In genomic region chr1:120176092-120176855, GRCh38 we compare ENCODE assay signal across 1 cellular context.
TF ChIP-seq lines count a peak whose summit lies in the region.

TSS of gene SEC22B (minus strand) at chr1:120176520. CDS start at chr1:120176381, 139 bp downstream.

TF ChIP-seq in HepG2, 621 proteins besides CTCF, POLR2A, EP300 and RAD21 (continued from another document and continues in another):
- no peak for TF ChIP-seq ZBED4 (CRISPR knock-in tag; IDR thresholded peaks at IDR 0.05; ENCODE audit: borderline replicate concordance)
- TF ChIP-seq SSRP1 (CRISPR knock-in tag; IDR thresholded peaks at IDR 0.05), result no peak; the same call in 1 of the 2 replicates
- no peak for TF ChIP-seq ETS1 (CRISPR knock-in tag; IDR thresholded peaks at IDR 0.05)
- peak; percentile 95 for TF ChIP-seq CREM (IDR thresholded peaks at IDR 0.05)
- TF ChIP-seq CREM (CRISPR knock-in tag; IDR thresholded peaks at IDR 0.05), result no peak
- peak; percentile 61 for TF ChIP-seq TFDP2 (CRISPR knock-in tag; IDR thresholded peaks at IDR 0.05)
- TF ChIP-seq ZSCAN22 (CRISPR knock-in tag; IDR thresholded peaks at IDR 0.05), result no peak
- no peak for TF ChIP-seq ZNF317 (CRISPR knock-in tag; IDR thresholded peaks at IDR 0.05)
- TF ChIP-seq ZNF460 (CRISPR knock-in tag; IDR thresholded peaks at IDR 0.05; ENCODE audit: borderline replicate concordance), result no peak
- TF ChIP-seq ZNF567 (CRISPR knock-in tag; IDR thresholded peaks at IDR 0.05; ENCODE audit: borderline replicate concordance), result no peak
- no peak; the same call in 1 of the 2 replicates for TF ChIP-seq ZNF558 (CRISPR knock-in tag; IDR thresholded peaks at IDR 0.05; ENCODE audit: borderline replicate concordance)
- TF ChIP-seq ZNF292 (CRISPR knock-in tag; IDR thresholded peaks at IDR 0.05; ENCODE audit: borderline replicate concordance, low read depth), result peak; percentile 76
- no peak for TF ChIP-seq HOXA7 (CRISPR knock-in tag; IDR thresholded peaks at IDR 0.05)
- TF ChIP-seq MBD4 (IDR thresholded peaks at IDR 0.05; ENCODE audit: borderline replicate concordance, low read length), result no peak
- TF ChIP-seq ZNF414 (CRISPR knock-in tag; IDR thresholded peaks at IDR 0.05), result no peak
- TF ChIP-seq CENPT (CRISPR knock-in tag; IDR thresholded peaks at IDR 0.05; ENCODE audit: low read depth), result no peak
- peak; percentile 48; the same call in 1 of the 2 replicates for TF ChIP-seq ZNF12 (CRISPR knock-in tag; IDR thresholded peaks at IDR 0.05)
- TF ChIP-seq KLF6 (CRISPR knock-in tag; IDR thresholded peaks at IDR 0.05), result 0 out of 2 replicates have a peak, but pooled peaks have one; percentile 45
- TF ChIP-seq ZMAT3 (CRISPR knock-in tag; conservative IDR thresholded peaks at IDR 0.05), result 0 out of 2 replicates have a peak, but pooled peaks have one; percentile 63
- peak; percentile 27; the same call in 1 of the 2 replicates for TF ChIP-seq WIZ (CRISPR knock-in tag; IDR thresholded peaks at IDR 0.05)
- TF ChIP-seq NFKBIZ (CRISPR knock-in tag; IDR thresholded peaks at IDR 0.05), result peak; percentile 39; the same call in 1 of the 2 replicates
- peak; percentile 46; the same call in 1 of the 2 replicates for TF ChIP-seq CBFB (CRISPR knock-in tag; IDR thresholded peaks at IDR 0.05)
- TF ChIP-seq IKZF5 (CRISPR knock-in tag; IDR thresholded peaks at IDR 0.05), result peak; percentile 97
- peak; percentile 58; the same call in 1 of the 2 replicates for TF ChIP-seq ZNF709 (CRISPR knock-in tag; IDR thresholded peaks at IDR 0.05)
- peak; percentile 95 for TF ChIP-seq ZNF574 (CRISPR knock-in tag; IDR thresholded peaks at IDR 0.05)
- no peak for TF ChIP-seq NFIB (CRISPR knock-in tag; IDR thresholded peaks at IDR 0.05; ENCODE audit: borderline replicate concordance)
- 0 out of 2 replicates have a peak, but pooled peaks have one; percentile 65 for TF ChIP-seq FOXC1 (CRISPR knock-in tag; IDR thresholded peaks at IDR 0.05; ENCODE audit: borderline replicate concordance)
- no peak for TF ChIP-seq ZBTB46 (CRISPR knock-in tag; IDR thresholded peaks at IDR 0.05; ENCODE audit: borderline replicate concordance)
- TF ChIP-seq ZNF33A (CRISPR knock-in tag; IDR thresholded peaks at IDR 0.05; ENCODE audit: borderline replicate concordance), result no peak
- no peak for TF ChIP-seq RCOR2 (CRISPR knock-in tag; IDR thresholded peaks at IDR 0.05)
- peak; percentile 89 for TF ChIP-seq XRCC5 (optimal IDR thresholded peaks at IDR 0.05; ENCODE audit: low read length)
- TF ChIP-seq ZNF746 (CRISPR knock-in tag; IDR thresholded peaks at IDR 0.05), result peak; percentile 65
- no peak for TF ChIP-seq STAG1 (CRISPR knock-in tag; IDR thresholded peaks at IDR 0.05)
- no peak for TF ChIP-seq ZKSCAN1 (IDR thresholded peaks at IDR 0.05; ENCODE audit: low read length)
- TF ChIP-seq DBP (CRISPR knock-in tag; IDR thresholded peaks at IDR 0.05; ENCODE audit: not compliant biosample characterization), result no peak
- TF ChIP-seq ZBTB2 (CRISPR knock-in tag; IDR thresholded peaks at IDR 0.05; ENCODE audit: low read depth), result peak; percentile 80; the same call in 1 of the 2 replicates
- TF ChIP-seq HBP1 (CRISPR knock-in tag; IDR thresholded peaks at IDR 0.05; ENCODE audit: low read depth), result peak; percentile 92
- TF ChIP-seq TOE1 (CRISPR knock-in tag; IDR thresholded peaks at IDR 0.05), result peak; percentile 62; the same call in 1 of the 2 replicates
- TF ChIP-seq FLYWCH1 (CRISPR knock-in tag; IDR thresholded peaks at IDR 0.05), result no peak
- TF ChIP-seq ZNF441 (CRISPR knock-in tag; IDR thresholded peaks at IDR 0.05; ENCODE audit: borderline replicate concordance), result no peak
- peak; percentile 58 for TF ChIP-seq PAXIP1 (CRISPR knock-in tag; conservative IDR thresholded peaks at IDR 0.05)
